ENCODE assay signal across 19 cellular contexts in the genomic region with DNA sequence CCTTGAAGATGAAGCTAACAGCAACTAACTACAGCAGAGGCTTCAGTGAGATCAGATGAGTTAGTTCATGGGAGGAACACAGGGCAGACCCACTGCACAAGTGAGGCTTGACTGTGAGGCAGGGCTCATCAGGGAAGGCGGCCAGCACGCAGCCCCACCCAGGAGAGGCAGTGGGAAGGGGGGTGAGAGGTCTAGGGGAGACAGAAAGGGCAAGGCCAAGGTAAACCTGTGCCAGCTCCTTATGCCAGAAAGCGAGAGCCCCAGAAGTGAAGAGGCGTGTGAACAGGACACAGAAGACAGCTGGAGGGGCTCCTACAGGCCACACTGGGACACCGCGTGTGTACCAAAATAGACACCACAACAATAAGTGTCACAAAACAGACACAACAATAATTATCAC.
"Had no signal": no experiment of that assay in that cellular context is flagged by ENCODE, and none has a peak within 500 bp of the region (broad histone marks: within the 10 kb centered on the region; RNA-seq: fewer than 3 reads in every experiment).

No MANE protein-coding gene starts in this region.

- H3K27me3 Mint-ChIP-seq: activated CD4-positive, alpha-beta T cell treated with anti-CD3 and anti-CD28 coated beads, Interleukin-2, amount 10 ng/mL, durations not matched to agents 7 days and 5 days; activated naive CD8-positive, alpha-beta T cell treated with anti-CD3 and anti-CD28 coated beads, Interleukin-2, amount 10 ng/mL, durations not matched to agents 7 days and 5 days; naive thymus-derived CD4-positive, alpha-beta T cell; type B pancreatic cell had no signal

- H3K27ac ChIP-seq: epithelial cell of prostate, hepatocyte, pancreas, right lobe of liver, testis had no signal

- H3K4me3 ChIP-seq: hepatocyte, pancreas, right lobe of liver, smooth muscle cell, testis had no signal

- H3K9me3 ChIP-seq: pancreas, right lobe of liver, testis had no signal

- H3K27me3 ChIP-seq: hepatocyte, pancreas, right lobe of liver, testis had no signal

- DNase-seq: activated CD4-positive, alpha-beta T cell treated with anti-CD3 and anti-CD28 coated beads, Interleukin-2, amount 10 ng/mL, durations not matched to agents 7 days and 5 days; activated CD8-positive, alpha-beta memory T cell treated with anti-CD3 and anti-CD28 coated beads, Interleukin-2, amount 50 U/mL, for 4 hours; activated naive CD8-positive, alpha-beta T cell treated with anti-CD3 and anti-CD28 coated beads, Interleukin-2, amount 10 ng/mL, durations not matched to agents 7 days and 5 days; anterior cingulate cortex; foreskin fibroblast; left colon; naive thymus-derived CD4-positive, alpha-beta T cell; stimulated activated CD4-positive, alpha-beta T cell treated with anti-CD3 and anti-CD28 coated beads, Interleukin-4, amount 100 ng/mL, for 1 hour; T-helper 1 cell; T1000; testis had no signal

- H3K9me3 Mint-ChIP-seq: activated CD4-positive, alpha-beta T cell treated with anti-CD3 and anti-CD28 coated beads, Interleukin-2, amount 10 ng/mL, durations not matched to agents 7 days and 5 days; activated naive CD8-positive, alpha-beta T cell treated with anti-CD3 and anti-CD28 coated beads, Interleukin-2, amount 10 ng/mL, durations not matched to agents 7 days and 5 days; activated T-helper 1 cell treated with anti-CD3 and anti-CD28 coated beads, Interleukin-12 subunit alpha, Interleukin-12 subunit beta, Interleukin-2, Interleukin-4 antibody, amounts not matched to agents 30 ng/mL and 10 ng/mL and 1 ng/mL, durations not matched to agents 14 hours and 24 hours and 36 hours; naive thymus-derived CD4-positive, alpha-beta T cell; type B pancreatic cell had no signal

- H3K4me1 ChIP-seq: pancreas, right lobe of liver, testis had no signal

- H3K4me3 Mint-ChIP-seq: activated CD4-positive, alpha-beta T cell treated with anti-CD3 and anti-CD28 coated beads, Interleukin-2, amount 10 ng/mL, durations not matched to agents 7 days and 5 days; activated naive CD8-positive, alpha-beta T cell treated with anti-CD3 and anti-CD28 coated beads, Interleukin-2, amount 10 ng/mL, durations not matched to agents 7 days and 5 days; activated T-helper 1 cell treated with anti-CD3 and anti-CD28 coated beads, Interleukin-12 subunit alpha, Interleukin-12 subunit beta, Interleukin-2, Interleukin-4 antibody, amounts not matched to agents 30 ng/mL and 10 ng/mL and 1 ng/mL, durations not matched to agents 14 hours and 24 hours and 36 hours; naive thymus-derived CD4-positive, alpha-beta T cell; type B pancreatic cell had no signal

- H3K27ac Mint-ChIP-seq: activated CD4-positive, alpha-beta T cell treated with anti-CD3 and anti-CD28 coated beads, Interleukin-2, amount 10 ng/mL, durations not matched to agents 7 days and 5 days; activated naive CD8-positive, alpha-beta T cell treated with anti-CD3 and anti-CD28 coated beads, Interleukin-2, amount 10 ng/mL, durations not matched to agents 7 days and 5 days; activated T-helper 1 cell treated with anti-CD3 and anti-CD28 coated beads, Interleukin-12 subunit alpha, Interleukin-12 subunit beta, Interleukin-2, Interleukin-4 antibody, amounts not matched to agents 30 ng/mL and 10 ng/mL and 1 ng/mL, durations not matched to agents 14 hours and 24 hours and 36 hours; type B pancreatic cell had no signal

- ATAC-seq: activated CD4-positive, CD25-positive, alpha-beta regulatory T cell treated with anti-CD3 and anti-CD28 coated beads, Interleukin-2, amount 50 U/mL, for 24 hours; left colon; naive thymus-derived CD4-positive, alpha-beta T cell; pancreas; right lobe of liver had no signal

- H3K4me1 Mint-ChIP-seq: activated CD4-positive, alpha-beta T cell treated with anti-CD3 and anti-CD28 coated beads, Interleukin-2, amount 10 ng/mL, durations not matched to agents 7 days and 5 days had no signal
